In the genomic region with DNA sequence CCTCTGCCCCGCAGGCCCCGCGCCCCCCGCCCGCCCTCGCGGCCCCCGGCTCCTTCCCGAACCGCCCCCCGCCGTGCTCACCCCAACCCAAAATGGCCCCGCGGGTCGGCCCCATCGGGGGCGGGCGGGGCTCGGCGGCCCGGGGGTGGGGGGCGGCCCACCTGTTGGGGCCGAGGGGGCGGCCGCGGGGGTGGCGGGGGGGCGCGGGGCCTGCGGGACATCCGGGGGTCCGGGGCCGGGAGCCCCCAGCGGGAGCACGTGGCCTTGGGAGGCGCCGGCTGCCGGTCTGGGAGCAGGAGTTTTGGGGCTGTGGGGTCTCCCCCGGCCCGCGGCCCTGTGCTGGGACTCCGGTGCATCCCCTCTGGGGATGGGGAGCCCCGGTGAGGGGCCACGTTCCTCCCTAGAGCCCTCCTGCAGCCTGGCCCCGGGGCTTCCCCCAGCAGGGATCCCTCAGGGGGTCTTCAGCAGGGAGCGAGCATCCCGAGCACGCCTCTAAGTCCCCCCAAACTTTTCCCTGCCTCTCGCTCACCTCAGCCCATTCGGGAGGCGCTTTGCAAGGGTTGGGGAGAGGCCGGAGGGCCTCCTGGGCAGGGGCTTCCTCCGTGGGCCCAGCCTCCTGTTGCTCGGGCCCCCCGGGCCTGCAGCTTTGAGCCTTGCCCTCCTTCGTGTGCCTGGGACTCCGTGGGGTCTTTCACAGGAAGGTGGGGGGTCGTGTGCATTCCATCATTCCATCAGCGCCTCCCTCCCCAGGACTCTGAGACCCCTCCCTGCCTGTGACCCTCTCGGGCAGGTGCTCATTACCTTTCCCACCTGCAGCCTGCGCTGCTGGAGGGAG, we compare ENCODE assay signal across 8 cellular contexts. TPM values are rescaled to one million over a fixed set of nuclear protein-coding genes. Genes with fewer than 3 reads are reported as not detected.
DNase-seq lines count a peak whose midpoint lies in the region; ATAC-seq lines count a peak whose summit lies in the region.

No MANE protein-coding gene starts in this region.

- no peaks in the 10 kb centered on the region for H3K4me1 ChIP-seq in iPS-18a (ENCODE audit: control insufficient read depth, low read depth, low read length)

- H3K27me3 Mint-ChIP-seq in activated T-helper 2 cell treated with anti-CD3 and anti-CD28 coated beads, Interferon-gamma antibody, Interleukin-2, Interleukin-4, amounts not matched to agents 10 μg/mL and 5 μg/mL and 100 μg/mL, durations not matched to agents 14 hours and 24 hours and 36 hours (ENCODE audit: low read depth): no peaks in the 10 kb centered on the region

- peak overlapping the region; percentile 57 for H3K27ac ChIP-seq in iPS-18a (ENCODE audit: low read length)

- no peak for DNase-seq in activated CD4-positive, CD25-positive, alpha-beta regulatory T cell (lab: John Stamatoyannopoulos, UW)
- no peak for DNase-seq in activated T-helper 2 cell treated with anti-CD3 and anti-CD28 coated beads, Interferon-gamma antibody, Interleukin-2, Interleukin-4, amounts not matched to agents 10 μg/mL and 5 μg/mL and 100 μg/mL, durations not matched to agents 14 hours and 24 hours and 36 hours (ENCODE audit: low spot score)
- DNase-seq in stimulated activated naive CD4-positive, alpha-beta T cell treated with Interleukin-2 at 50 U/mL for 16 hours (lab: John Stamatoyannopoulos, UW): peak; percentile 15
- DNase-seq in NCI-H524 treated with DMSO at 0.1 percent for 48 hours (lab: John Stamatoyannopoulos, UW): no peak
- no peak for DNase-seq in kidney glomerular epithelial cell (lab: John Stamatoyannopoulos, UW)

- no peaks in the 10 kb centered on the region for H3K9me3 Mint-ChIP-seq in activated T-helper 2 cell treated with anti-CD3 and anti-CD28 coated beads, Interferon-gamma antibody, Interleukin-2, Interleukin-4, amounts not matched to agents 10 μg/mL and 5 μg/mL and 100 μg/mL, durations not matched to agents 14 hours and 24 hours and 36 hours

- peaks cover 10% of the 10 kb centered on the region for H3K36me3 ChIP-seq in iPS-18a (ENCODE audit: control insufficient read depth, low read depth, low read length)

- H3K36me3 Mint-ChIP-seq in activated T-helper 2 cell treated with anti-CD3 and anti-CD28 coated beads, Interferon-gamma antibody, Interleukin-2, Interleukin-4, amounts not matched to agents 10 μg/mL and 5 μg/mL and 100 μg/mL, durations not matched to agents 14 hours and 24 hours and 36 hours (ENCODE audit: low read depth): peaks cover 18% of the 10 kb centered on the region

- intact Hi-C loops in activated T-helper 2 cell treated with anti-CD3 and anti-CD28 coated beads, Interferon-gamma antibody, Interleukin-2, Interleukin-4, amounts not matched to agents 10 μg/mL and 5 μg/mL and 100 μg/mL, durations not matched to agents 14 hours and 24 hours and 36 hours (cut with micrococcal nuclease): no loop called here

- ATAC-seq in activated CD4-positive, CD25-positive, alpha-beta regulatory T cell treated with anti-CD3 and anti-CD28 coated beads, Interleukin-2, amount 50 U/mL, for 24 hours: peak; percentile 18
- no peak for ATAC-seq in GM18907 (IDR thresholded peaks at IDR 0.05; ENCODE audit: unreplicated experiment)

- H3K4me1 Mint-ChIP-seq in activated T-helper 2 cell treated with anti-CD3 and anti-CD28 coated beads, Interferon-gamma antibody, Interleukin-2, Interleukin-4, amounts not matched to agents 10 μg/mL and 5 μg/mL and 100 μg/mL, durations not matched to agents 14 hours and 24 hours and 36 hours (ENCODE audit: low read depth): peaks cover 12% of the 10 kb centered on the region

- peak overlapping the region; percentile 94 for H3K9ac ChIP-seq in iPS-18a (ENCODE audit: low read length)

- H3K27me3 ChIP-seq in iPS-18a (ENCODE audit: control insufficient read depth, insufficient read depth, low read length): no peaks in the 10 kb centered on the region

- peak overlapping the region; percentile 69 for H3K4me3 ChIP-seq in iPS-18a (ENCODE audit: low read length)

- no peaks in the 10 kb centered on the region for H3K9me3 ChIP-seq in iPS-18a (ENCODE audit: control insufficient read depth, low read depth, low read length)

- H3K4me3 Mint-ChIP-seq in activated T-helper 2 cell treated with anti-CD3 and anti-CD28 coated beads, Interferon-gamma antibody, Interleukin-2, Interleukin-4, amounts not matched to agents 10 μg/mL and 5 μg/mL and 100 μg/mL, durations not matched to agents 14 hours and 24 hours and 36 hours (ENCODE audit: low read depth): peak overlapping the region; percentile 93

- peak overlapping the region; percentile 93 for H3K27ac Mint-ChIP-seq in activated T-helper 2 cell treated with anti-CD3 and anti-CD28 coated beads, Interferon-gamma antibody, Interleukin-2, Interleukin-4, amounts not matched to agents 10 μg/mL and 5 μg/mL and 100 μg/mL, durations not matched to agents 14 hours and 24 hours and 36 hours

RNA-seq across cellular contexts. Expression of a gene that starts 0.7 kb away (rescaled TPM):
- 170 and 172 TPM in 2 replicates for total RNA-seq in activated T-helper 2 cell treated with anti-CD3 and anti-CD28 coated beads, Interferon-gamma antibody, Interleukin-2, Interleukin-4, amounts not matched to agents 10 μg/mL and 5 μg/mL and 100 μg/mL, durations not matched to agents 14 hours and 24 hours and 36 hours

RNA-seq across cellular contexts. Expression of a gene that starts 22.0 kb away (rescaled TPM):
- total RNA-seq in activated T-helper 2 cell treated with anti-CD3 and anti-CD28 coated beads, Interferon-gamma antibody, Interleukin-2, Interleukin-4, amounts not matched to agents 10 μg/mL and 5 μg/mL and 100 μg/mL, durations not matched to agents 14 hours and 24 hours and 36 hours: 4.7 and 5.0 TPM in 2 replicates

RNA-seq across cellular contexts. Expression of a gene that starts 54.3 kb away (rescaled TPM):
- total RNA-seq in activated T-helper 2 cell treated with anti-CD3 and anti-CD28 coated beads, Interferon-gamma antibody, Interleukin-2, Interleukin-4, amounts not matched to agents 10 μg/mL and 5 μg/mL and 100 μg/mL, durations not matched to agents 14 hours and 24 hours and 36 hours: 0.16 and 0.55 TPM in 2 replicates
